Comparison of ENCODE assay signal across 8 cellular contexts in the genomic region with DNA sequence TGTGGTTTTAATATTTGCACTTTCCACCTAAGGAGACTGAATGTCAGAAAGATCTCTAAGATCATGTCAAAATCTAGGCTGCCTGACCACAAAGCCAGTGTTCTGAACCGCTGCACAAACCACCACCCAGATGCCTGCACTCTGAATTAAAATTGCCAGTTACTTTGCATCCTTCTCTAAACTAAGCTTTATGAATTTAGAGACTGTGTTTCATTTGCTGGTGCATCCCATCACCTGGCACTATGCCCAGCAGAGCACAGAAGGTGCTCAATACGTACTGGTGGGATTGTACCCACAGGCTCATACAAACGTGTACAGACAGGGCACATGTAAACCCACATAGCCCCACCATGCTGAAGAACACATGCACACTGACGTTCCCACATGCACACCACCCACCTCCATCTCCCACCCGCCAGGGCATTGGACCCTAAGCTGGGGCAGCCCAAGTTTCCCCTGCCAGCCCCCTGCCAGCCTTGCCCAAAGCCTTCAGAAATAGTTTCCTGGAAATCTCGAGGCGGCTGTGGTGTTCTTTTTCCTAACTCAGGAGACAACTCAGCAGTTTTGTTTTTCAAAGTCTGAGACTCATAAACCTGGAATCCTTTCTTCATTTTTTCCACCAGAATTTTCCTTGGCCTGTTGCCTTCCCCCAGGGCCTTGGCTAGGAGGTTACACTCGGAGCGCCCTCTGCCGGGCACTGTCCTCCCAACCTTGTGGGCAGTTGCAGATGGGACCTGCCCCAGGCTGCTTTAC. TPM values are rescaled to one million over a fixed set of nuclear protein-coding genes. Genes with fewer than 3 reads are reported as not detected.
DNase-seq lines count a peak whose midpoint lies in the region; ATAC-seq and TF ChIP-seq lines count a peak whose summit lies in the region.

No MANE protein-coding gene starts in this region.

- no peaks in the 10 kb centered on the region for H3K9me3 Mint-ChIP-seq in immature natural killer cell

- no peaks in the 10 kb centered on the region for H3K9me3 ChIP-seq in WERI-Rb-1 (ENCODE audit: severe bottlenecking)
- no peaks in the 10 kb centered on the region for H3K9me3 ChIP-seq in spleen

- peak overlapping the region; percentile 47 to 76 (median 71) for H3K4me3 Mint-ChIP-seq in immature natural killer cell

- H3K36me3 ChIP-seq in WERI-Rb-1 (no peaks in the 10 kb centered on the region), spleen (no peaks in the 10 kb centered on the region)

- H3K4me1 ChIP-seq in spleen = peaks cover 50 to 65% (median 61%) of the 10 kb centered on the region in 6 donors

- DNase-seq in GF-D8 (lab: John Stamatoyannopoulos, UW) = peak; percentile 48
- peak; percentile 94 for DNase-seq in NCI-H2196 (lab: John Stamatoyannopoulos, UW; ENCODE audit: unreplicated experiment)
- DNase-seq in WERI-Rb-1 = peak; percentile 97
- peak; percentile 84 to 90 for DNase-seq in T47D (ENCODE audit: low read depth in 1 of 2, low spot score in 1 of 2)
- peak; percentile 79 to 81 (median 80) for DNase-seq in immature natural killer cell
- peak; percentile 97 for DNase-seq in spleen

- 2 to 8% (median 8%) methylated on average over 8 to 10 of the region's 10 CpGs for WGBS in spleen, 5 donors

- intact Hi-C loops in spleen (cut with DNase I; ENCODE audit: low total_unique reads) = loop anchor here (5.0 to 10.0 kb wide), 3 partner anchors 64 to 181 kb away; no protein-coding TSS in a partner anchor

- peak overlapping the region; percentile 45 to 76 (median 70) for H3K27ac Mint-ChIP-seq in immature natural killer cell

- peaks cover 46 to 53% of the 10 kb centered on the region in 2 donors for H3K4me1 Mint-ChIP-seq in immature natural killer cell

- ATAC-seq in HG02852 (IDR thresholded peaks at IDR 0.05; ENCODE audit: unreplicated experiment) = peak; percentile 39
- no peak for ATAC-seq in HG03469 (IDR thresholded peaks at IDR 0.05; ENCODE audit: unreplicated experiment)

- H3K27ac ChIP-seq in WERI-Rb-1 (no peak overlapping the region), spleen (peak overlapping the region; percentile 29 to 96 (median 94))

- peak; percentile 92 for TF ChIP-seq CTCF in WERI-Rb-1 (IDR thresholded peaks at IDR 0.05; ENCODE audit: low read depth, low read length)
- TF ChIP-seq CTCF in spleen (IDR thresholded peaks at IDR 0.05 in 8 of 11, conservative IDR thresholded peaks at IDR 0.05 in 3 of 11) = peak; percentile 80 to 97 (median 93)

- H3K4me3 ChIP-seq in WERI-Rb-1 (ENCODE audit: low read depth, low read length) (no peak overlapping the region), spleen (peak overlapping the region in 1 of 8 donors; percentile 17)

- H3K27me3 Mint-ChIP-seq in immature natural killer cell (ENCODE audit: low read depth in 3 of 3) = peaks cover 1 to 7% (median 2%) of the 10 kb centered on the region in 3 donors

- in situ Hi-C loops in T47D (cut with HindIII; ENCODE audit: low pct_unique_long_range_greater_than_20kb, low sequenced_read_pairs) = loop anchor here (25.0 kb wide), 1 partner anchor 174 kb away; no protein-coding TSS in a partner anchor

- no peak for TF ChIP-seq POLR2A in spleen (IDR thresholded peaks at IDR 0.05)

- H3K36me3 Mint-ChIP-seq in immature natural killer cell = no peaks in the 10 kb centered on the region

- no peaks in the 10 kb centered on the region for H3K27me3 ChIP-seq in WERI-Rb-1 (ENCODE audit: insufficient read depth, low read depth, severe bottlenecking)
- no peaks in the 10 kb centered on the region for H3K27me3 ChIP-seq in spleen (replicated peaks in 1 of 7)

RNA-seq across cellular contexts. Expression of a gene that starts 9.6 kb away (rescaled TPM):
- polyA plus RNA-seq in immature natural killer cell (1 to 10 TPM in 2 of 3 donors, under 1 TPM in 1; 0.67 to 3.4 (median 1.5) TPM), spleen (10 to 100 TPM in 2 of 3 donors, 1 to 10 TPM in 1; 8.6 to 13.0 (median 10.2) TPM)
- total RNA-seq in spleen = 10 to 100 TPM; 11.9 to 29.2 (median 22.4) TPM

RNA-seq across cellular contexts. Expression of a gene that starts 59.2 kb away (rescaled TPM):
- polyA plus RNA-seq in immature natural killer cell (10 to 100 TPM; 12.1 to 12.9 (median 12.8) TPM), spleen (10 to 100 TPM; 12.6 to 29.4 (median 27.7) TPM)
- total RNA-seq in spleen = 10 to 100 TPM; 33.4 to 53.0 (median 40.5) TPM
